Comparison of ENCODE assay signal across 16 cellular contexts in the genomic region with DNA sequence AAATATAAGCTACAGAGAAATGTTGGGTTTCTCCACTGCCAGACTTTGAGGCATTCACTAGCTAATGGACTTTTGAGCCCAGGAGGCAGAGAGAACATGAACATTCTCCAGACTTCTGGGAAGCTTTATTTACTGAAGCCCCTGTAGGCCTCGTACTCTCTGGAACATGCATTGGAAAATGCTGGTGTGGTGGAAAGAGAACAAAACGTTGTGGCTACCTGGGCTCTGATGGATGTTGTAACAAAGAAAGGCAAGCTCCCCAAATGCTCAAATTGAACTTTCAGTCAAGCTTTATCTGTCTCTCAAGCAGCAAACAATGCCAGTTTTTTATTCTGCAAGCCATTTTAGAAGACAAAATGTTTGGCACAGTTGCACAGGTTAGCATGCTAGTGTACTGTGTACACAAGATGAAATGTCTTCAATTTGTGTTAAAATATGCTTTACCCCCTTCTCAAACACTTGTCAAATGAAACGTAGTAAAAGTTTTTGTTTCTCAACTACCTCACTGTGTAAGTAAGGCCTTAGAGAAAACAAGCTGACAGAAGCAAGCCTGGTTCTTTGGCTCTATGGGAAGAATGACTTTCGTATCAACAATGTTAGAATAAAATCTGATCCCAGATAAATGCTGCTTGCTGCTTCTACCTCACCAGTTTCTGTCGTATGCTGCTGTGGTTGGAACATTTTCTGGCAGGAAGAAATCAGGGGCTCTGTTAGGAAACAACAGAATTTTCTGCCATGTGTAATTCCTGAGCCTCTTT.
DNase-seq lines count a peak whose midpoint lies in the region; ATAC-seq and TF ChIP-seq lines count a peak whose summit lies in the region.
"Had no signal": no experiment of that assay in that cellular context is flagged by ENCODE, and none has a peak within 500 bp of the region (broad histone marks: within the 10 kb centered on the region; RNA-seq: fewer than 3 reads in every experiment).

No MANE protein-coding gene starts in this region.

- DNase-seq in WTC11 (ENCODE audit: low spot score) (no peak), UCSD-AML1 (lab: John Stamatoyannopoulos, UW; ENCODE audit: unreplicated experiment) (no peak), inferior parietal cortex (ENCODE audit: extremely low spot score) (no peak)
- DNase-seq in stimulated activated effector memory CD8-positive, alpha-beta T cell treated with anti-CD3 and anti-CD28 coated beads, Interleukin-12 subunit alpha, Interleukin-12 subunit beta, amount 100 ng/mL, for 72 hours (ENCODE audit: low spot score in 2 of 2): no peak
- DNase-seq: activated CD4-positive, alpha-beta T cell treated with anti-CD3 and anti-CD28 coated beads for 36 hours; heart right ventricle; naive thymus-derived CD4-positive, alpha-beta T cell; NCI-H187; NCI-H526 treated with DMSO at 0.1 percent for 48 hours; stimulated activated CD4-positive, alpha-beta T cell treated with anti-CD3 and anti-CD28 coated beads, Interleukin-4, amount 100 ng/mL, for 24 hours had no signal

- peak overlapping the region; percentile 66 for H3K4me3 ChIP-seq in DOHH2 (ENCODE audit: low read length)
- H3K4me3 ChIP-seq: heart right ventricle, right atrium auricular region had no signal

- H3K27me3 ChIP-seq in DOHH2 (ENCODE audit: control insufficient read depth, low read length) (no peaks in the 10 kb centered on the region), layer of hippocampus (ENCODE audit: control insufficient read depth, insufficient read depth, low read length) (no peaks in the 10 kb centered on the region)
- H3K27me3 ChIP-seq: heart right ventricle, right atrium auricular region had no signal

- H3K9me3 ChIP-seq in DOHH2 (ENCODE audit: control insufficient read depth, insufficient read depth, low read length): no peaks in the 10 kb centered on the region
- H3K9me3 ChIP-seq: heart right ventricle, right atrium auricular region had no signal

- peaks cover 16% of the 10 kb centered on the region for H3F3A ChIP-seq in DOHH2 (ENCODE audit: control insufficient read depth, insufficient read depth)

- H3K4me1 ChIP-seq in DOHH2 (ENCODE audit: control insufficient read depth, low read length): peaks cover 82% of the 10 kb centered on the region

- POLR2A ChIA-PET in WTC11 (lab: Charles Lee): no interaction called here

- H3K36me3 Mint-ChIP-seq in WTC11: no peaks in the 10 kb centered on the region
- H3K36me3 Mint-ChIP-seq in stimulated activated effector memory CD8-positive, alpha-beta T cell treated with anti-CD3 and anti-CD28 coated beads, Interleukin-12 subunit alpha, Interleukin-12 subunit beta, amount 100 ng/mL, for 72 hours: peaks cover 35% of the 10 kb centered on the region

- TF ChIP-seq CTCF in DOHH2 (IDR thresholded peaks at IDR 0.05; ENCODE audit: low read depth, low read length, poor library complexity, severe bottlenecking): no peak
- TF ChIP-seq CTCF in WTC11 (IDR thresholded peaks at IDR 0.05): no peak

- no peak overlapping the region for H3K4me3 Mint-ChIP-seq in WTC11
- H3K4me3 Mint-ChIP-seq in stimulated activated effector memory CD8-positive, alpha-beta T cell treated with anti-CD3 and anti-CD28 coated beads, Interleukin-12 subunit alpha, Interleukin-12 subunit beta, amount 100 ng/mL, for 72 hours: peak overlapping the region; percentile 14
- H3K4me3 Mint-ChIP-seq: activated CD4-positive, alpha-beta T cell treated with anti-CD3 and anti-CD28 coated beads for 36 hours; naive thymus-derived CD4-positive, alpha-beta T cell had no signal

- ATAC-seq in WTC11 (no peak), GM19324 (IDR thresholded peaks at IDR 0.05; ENCODE audit: low FRiP score, unreplicated experiment) (no peak), GM19452 (IDR thresholded peaks at IDR 0.05; ENCODE audit: unreplicated experiment) (no peak)
- ATAC-seq in stimulated activated effector memory CD8-positive, alpha-beta T cell treated with anti-CD3 and anti-CD28 coated beads, Interleukin-12 subunit alpha, Interleukin-12 subunit beta, amount 100 ng/mL, for 72 hours: no peak
- ATAC-seq: activated CD4-positive, alpha-beta T cell treated with anti-CD3 and anti-CD28 coated beads for 36 hours; Panc1 had no signal

- H4K20me1 ChIP-seq in DOHH2 (ENCODE audit: control insufficient read depth, insufficient read depth, low read depth, low read length): no peaks in the 10 kb centered on the region

- CTCF ChIA-PET in WTC11 (lab: Charles Lee): interaction anchor here (0.7 to 2.0 kb wide), 3 partner anchors 10 to 143 kb away, joined by 3 to 27 read pairs (median 3); a partner anchor contains a TSS

- peak overlapping the region; percentile 85 for H3K4me2 ChIP-seq in DOHH2 (ENCODE audit: low read length)

- H3K9me2 ChIP-seq in DOHH2 (replicated peaks; ENCODE audit: control insufficient read depth, low read length): no peaks in the 10 kb centered on the region

- peaks cover 12% of the 10 kb centered on the region for H3K4me1 Mint-ChIP-seq in WTC11
- H3K4me1 Mint-ChIP-seq in stimulated activated effector memory CD8-positive, alpha-beta T cell treated with anti-CD3 and anti-CD28 coated beads, Interleukin-12 subunit alpha, Interleukin-12 subunit beta, amount 100 ng/mL, for 72 hours: peaks cover 84% of the 10 kb centered on the region
- H3K4me1 Mint-ChIP-seq: activated CD4-positive, alpha-beta T cell treated with anti-CD3 and anti-CD28 coated beads for 36 hours had no signal

- H3K36me3 ChIP-seq in DOHH2 (ENCODE audit: control insufficient read depth, low read length): peaks cover 12% of the 10 kb centered on the region
- H3K36me3 ChIP-seq: heart right ventricle, right atrium auricular region had no signal

- peaks cover 4% of the 10 kb centered on the region; the same call in 1 of the 2 replicates for H3K9me3 Mint-ChIP-seq in WTC11
- H3K9me3 Mint-ChIP-seq in stimulated activated effector memory CD8-positive, alpha-beta T cell treated with anti-CD3 and anti-CD28 coated beads, Interleukin-12 subunit alpha, Interleukin-12 subunit beta, amount 100 ng/mL, for 72 hours: peaks cover 2% of the 10 kb centered on the region

- peak overlapping the region; percentile 15; the same call in 1 of the 2 replicates for H3K27ac Mint-ChIP-seq in WTC11
- H3K27ac Mint-ChIP-seq in stimulated activated effector memory CD8-positive, alpha-beta T cell treated with anti-CD3 and anti-CD28 coated beads, Interleukin-12 subunit alpha, Interleukin-12 subunit beta, amount 100 ng/mL, for 72 hours: peak overlapping the region; percentile 95
- H3K27ac Mint-ChIP-seq: activated CD4-positive, alpha-beta T cell treated with anti-CD3 and anti-CD28 coated beads for 36 hours had no signal

- H3K27me3 Mint-ChIP-seq in WTC11 (ENCODE audit: low read depth): no peaks in the 10 kb centered on the region
- H3K27me3 Mint-ChIP-seq: activated CD4-positive, alpha-beta T cell treated with anti-CD3 and anti-CD28 coated beads for 36 hours; naive thymus-derived CD4-positive, alpha-beta T cell had no signal

- H3K79me2 ChIP-seq in DOHH2 (ENCODE audit: control insufficient read depth, low read length): no peaks in the 10 kb centered on the region

- H3K27ac ChIP-seq in DOHH2 (ENCODE audit: low read depth, low read length): peak overlapping the region; percentile 89
- peak overlapping the region; percentile 2 for H3K27ac ChIP-seq in layer of hippocampus (ENCODE audit: low read depth, low read length)
- H3K27ac ChIP-seq: right atrium auricular region had no signal

TF ChIP-seq in WTC11, 78 proteins besides CTCF, POLR2A, EP300 and RAD21:
- no peak for TF ChIP-seq NFYB (CRISPR knock-in tag; conservative IDR thresholded peaks at IDR 0.05; ENCODE audit: low read depth)
